Comparison of ENCODE assay signal across 12 cellular contexts in genomic region chr9:70435948-70436347, GRCh38. TPM values are rescaled to one million over a fixed set of nuclear protein-coding genes. Genes with fewer than 3 reads are reported as not detected.
DNase-seq lines count a peak whose midpoint lies in the region; ATAC-seq and TF ChIP-seq lines count a peak whose summit lies in the region.
"Had no signal": no experiment of that assay in that cellular context is flagged by ENCODE, and none has a peak within 500 bp of the region (broad histone marks: within the 10 kb centered on the region; RNA-seq: fewer than 3 reads in every experiment).

No MANE protein-coding gene starts in this region.

- DNase-seq in AG20443 (ENCODE audit: low spot score) (peak; percentile 35), NCI-H226 (peak; percentile 48), choroid plexus epithelial cell (ENCODE audit: low read depth) (peak; percentile 84), kidney glomerular epithelial cell (lab: John Stamatoyannopoulos, UW) (peak; percentile 29), occipital lobe (lab: John Stamatoyannopoulos, UW) (no peak)
- no peak for DNase-seq in stimulated activated CD4-positive, alpha-beta T cell treated with anti-CD3 and anti-CD28 coated beads, Interleukin-15, amount 100 ng/mL, for 24 hours
- DNase-seq: CD4-positive, alpha-beta memory T cell; immature natural killer cell; natural killer cell had no signal

- H3K36me3 Mint-ChIP-seq in stimulated activated memory B cell treated with anti-CD40 and anti-IgM and Interleukin-4, amounts not matched to agents 10 μg/mL and 1 μg/mL and 100 μg/mL, for 72 hours = no peaks in the 10 kb centered on the region
- H3K36me3 Mint-ChIP-seq: CD4-positive, alpha-beta memory T cell; immature natural killer cell; natural killer cell had no signal

- peaks cover 33% of the 10 kb centered on the region for H3K27me3 Mint-ChIP-seq in stimulated activated memory B cell treated with anti-CD40 and anti-IgM and Interleukin-4, amounts not matched to agents 10 μg/mL and 1 μg/mL and 100 μg/mL, for 72 hours

- TF ChIP-seq CTCF in choroid plexus epithelial cell (conservative IDR thresholded peaks at IDR 0.05; ENCODE audit: low read depth, low read length) = no peak

- ATAC-seq in GM19395 (IDR thresholded peaks at IDR 0.05; ENCODE audit: unreplicated experiment) = no peak
- ATAC-seq in stimulated activated memory B cell treated with anti-CD40 and anti-IgM and Interleukin-4, amounts not matched to agents 10 μg/mL and 1 μg/mL and 100 μg/mL, for 72 hours = no peak
- ATAC-seq: natural killer cell had no signal

- H3K9me3 Mint-ChIP-seq in stimulated activated memory B cell treated with anti-CD40 and anti-IgM and Interleukin-4, amounts not matched to agents 10 μg/mL and 1 μg/mL and 100 μg/mL, for 72 hours = peaks cover 3% of the 10 kb centered on the region
- H3K9me3 Mint-ChIP-seq: natural killer cell had no signal

- no peak overlapping the region for H3K27ac Mint-ChIP-seq in stimulated activated memory B cell treated with anti-CD40 and anti-IgM and Interleukin-4, amounts not matched to agents 10 μg/mL and 1 μg/mL and 100 μg/mL, for 72 hours
- H3K27ac Mint-ChIP-seq: CD4-positive, alpha-beta memory T cell; immature natural killer cell; natural killer cell had no signal

- H3K4me3 Mint-ChIP-seq in stimulated activated memory B cell treated with anti-CD40 and anti-IgM and Interleukin-4, amounts not matched to agents 10 μg/mL and 1 μg/mL and 100 μg/mL, for 72 hours = no peak overlapping the region
- H3K4me3 Mint-ChIP-seq: CD4-positive, alpha-beta memory T cell; immature natural killer cell; natural killer cell had no signal

- no peak overlapping the region for H3K4me3 ChIP-seq in choroid plexus epithelial cell (ENCODE audit: low read depth, low read length)
- H3K4me3 ChIP-seq: HAP-1 had no signal

- no peaks in the 10 kb centered on the region for H3K4me1 Mint-ChIP-seq in stimulated activated memory B cell treated with anti-CD40 and anti-IgM and Interleukin-4, amounts not matched to agents 10 μg/mL and 1 μg/mL and 100 μg/mL, for 72 hours

RNA-seq across cellular contexts. Expression of gene KLF9, which starts 21.5 kb away (rescaled TPM):
- 16.8 TPM for total RNA-seq in occipital lobe

Comparison
In these comparisons a context has a peak if more than half of its experiments do, and no peak if none do; other contexts are left out.
1. DNase-seq: peak in AG20443 (single experiment), NCI-H226 (single experiment), choroid plexus epithelial cell (single experiment) and kidney glomerular epithelial cell (single experiment); none in stimulated activated CD4-positive, alpha-beta T cell treated with anti-CD3 and anti-CD28 coated beads, Interleukin-15, amount 100 ng/mL, for 24 hours (single experiment) and occipital lobe (single experiment).